24 cellular contexts compared by ENCODE assay signal in the genomic region with DNA sequence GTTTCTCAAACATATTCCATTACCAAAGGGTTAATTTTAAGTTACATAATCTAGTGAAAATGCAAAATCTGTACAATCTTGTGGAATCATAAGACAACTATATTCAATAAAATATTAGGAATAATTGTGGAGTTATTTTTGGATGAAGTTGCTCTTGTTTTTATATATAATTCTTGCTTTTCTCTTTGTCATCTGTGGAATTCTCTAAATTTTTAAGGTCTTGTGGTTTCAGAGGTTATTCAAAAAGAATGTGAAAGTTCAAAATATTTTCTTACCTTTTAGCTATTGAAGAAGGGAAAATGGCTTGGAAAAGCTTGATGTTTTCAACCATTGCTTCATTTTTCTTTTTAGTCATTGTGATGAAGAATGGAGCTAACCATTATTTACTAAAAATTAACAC.
"Had no signal": no experiment of that assay in that cellular context is flagged by ENCODE, and none has a peak within 500 bp of the region (broad histone marks: within the 10 kb centered on the region; RNA-seq: fewer than 3 reads in every experiment).

No MANE protein-coding gene starts in this region.

- H3K36me3 ChIP-seq: cardiac muscle cell, heart right ventricle, lower lobe of right lung, sigmoid colon, spleen, thyroid gland had no signal

- H3K4me1 ChIP-seq: lower lobe of right lung had no signal

- H3K9me3 ChIP-seq: body of pancreas, heart right ventricle, lower lobe of right lung, mucosa of descending colon, sigmoid colon, spleen, thyroid gland had no signal

- H3K4me3 ChIP-seq: body of pancreas, lower lobe of right lung, mucosa of descending colon, thyroid gland had no signal

- ATAC-seq: activated CD4-positive, CD25-positive, alpha-beta regulatory T cell treated with anti-CD3 and anti-CD28 coated beads, Interleukin-2, amount 50 U/mL, for 24 hours; activated CD8-positive, alpha-beta T cell treated with anti-CD3 and anti-CD28 coated beads, Interleukin-2, amount 10 ng/mL, durations not matched to agents 7 days and 5 days; body of pancreas; heart right ventricle; left lobe of liver; lower lobe of right lung; mucosa of descending colon; stimulated activated naive CD8-positive, alpha-beta T cell treated with anti-CD3 and anti-CD28 coated beads, Interleukin-15, Interleukin-2, amounts not matched to agents 100 U/mL and 50 U/mL, for 24 hours; T-cell had no signal

- H3K27ac ChIP-seq: body of pancreas, cardiac muscle cell, heart right ventricle, lower lobe of right lung, spleen, thyroid gland, VCaP had no signal

- H3K27me3 ChIP-seq: body of pancreas, sigmoid colon, thyroid gland had no signal

- FAIRE-seq: endometrium had no signal

- DNase-seq: activated CD4-positive, alpha-beta T cell treated with anti-CD3 and anti-CD28 coated beads, Interleukin-2, amount 10 ng/mL, durations not matched to agents 24 days and 14 days; activated CD8-positive, alpha-beta T cell treated with anti-CD3 and anti-CD28 coated beads, Interleukin-2, amount 10 ng/mL, durations not matched to agents 7 days and 5 days; activated naive CD4-positive, alpha-beta T cell; activated T-cell treated with anti-CD3 and anti-CD28 coated beads, Interleukin-2, amount 50 U/mL, for 1 hour; amniotic stem cell; body of pancreas; foreskin fibroblast; heart right ventricle; lower lobe of right lung; mesendoderm; mucosa of descending colon; naive B cell; nucleus accumbens; sigmoid colon; spleen; stimulated activated CD4-positive, alpha-beta T cell treated with anti-CD3 and anti-CD28 coated beads, Interleukin-4, amount 100 ng/mL, for 24 hours; stimulated activated naive CD8-positive, alpha-beta T cell treated with anti-CD3 and anti-CD28 coated beads, Interleukin-15, Interleukin-2, amounts not matched to agents 100 U/mL and 50 U/mL, for 24 hours; T-cell; thyroid gland had no signal
